1 cellular context compared by ENCODE assay signal in the genomic region with DNA sequence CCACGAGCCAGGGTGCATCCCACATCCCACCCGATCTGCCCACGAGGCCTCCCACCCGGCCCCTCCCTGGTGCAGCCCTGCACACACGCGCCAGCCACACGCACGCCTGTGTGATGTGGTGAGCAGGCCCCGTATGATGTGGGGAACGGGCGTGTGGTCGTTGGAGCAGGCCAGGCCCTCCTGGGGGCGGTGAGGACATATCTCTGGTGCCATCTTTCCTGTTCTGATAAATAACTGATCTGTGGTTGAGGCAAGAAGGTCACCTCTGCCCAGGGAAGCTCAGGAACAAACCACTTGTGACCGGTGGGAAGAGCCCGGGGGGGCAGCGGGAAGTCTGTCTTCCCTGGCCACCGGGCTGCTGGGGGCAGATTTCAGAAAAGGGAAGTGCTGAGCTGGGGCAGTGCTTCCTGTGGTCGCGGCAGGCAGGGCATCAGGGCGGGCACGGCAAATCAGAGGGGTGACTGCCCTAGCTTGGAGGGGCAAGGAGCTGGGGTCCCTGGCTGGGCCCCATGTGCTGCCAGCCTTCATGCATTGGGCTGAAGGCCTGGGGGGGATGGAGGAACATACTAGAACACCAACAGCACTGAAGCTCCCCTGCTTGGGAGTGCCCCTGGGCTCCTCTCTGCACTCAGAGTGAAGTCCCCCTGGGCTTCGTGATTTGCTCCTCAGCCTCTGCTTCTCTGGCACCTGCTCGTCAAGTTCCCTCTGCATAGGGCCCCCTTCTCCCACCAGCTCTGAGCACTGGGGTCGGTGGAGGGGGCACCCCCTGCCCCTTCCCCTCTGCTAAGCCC.
TF ChIP-seq lines count a peak whose summit lies in the region.

No MANE protein-coding gene starts in this region.

TF ChIP-seq in SK-N-SH treated with all-trans-retinoic acid at 6 μM for 48 hours, 23 proteins besides CTCF, POLR2A, EP300 and RAD21 (continued from another document):
- TF ChIP-seq, protein P1, sequence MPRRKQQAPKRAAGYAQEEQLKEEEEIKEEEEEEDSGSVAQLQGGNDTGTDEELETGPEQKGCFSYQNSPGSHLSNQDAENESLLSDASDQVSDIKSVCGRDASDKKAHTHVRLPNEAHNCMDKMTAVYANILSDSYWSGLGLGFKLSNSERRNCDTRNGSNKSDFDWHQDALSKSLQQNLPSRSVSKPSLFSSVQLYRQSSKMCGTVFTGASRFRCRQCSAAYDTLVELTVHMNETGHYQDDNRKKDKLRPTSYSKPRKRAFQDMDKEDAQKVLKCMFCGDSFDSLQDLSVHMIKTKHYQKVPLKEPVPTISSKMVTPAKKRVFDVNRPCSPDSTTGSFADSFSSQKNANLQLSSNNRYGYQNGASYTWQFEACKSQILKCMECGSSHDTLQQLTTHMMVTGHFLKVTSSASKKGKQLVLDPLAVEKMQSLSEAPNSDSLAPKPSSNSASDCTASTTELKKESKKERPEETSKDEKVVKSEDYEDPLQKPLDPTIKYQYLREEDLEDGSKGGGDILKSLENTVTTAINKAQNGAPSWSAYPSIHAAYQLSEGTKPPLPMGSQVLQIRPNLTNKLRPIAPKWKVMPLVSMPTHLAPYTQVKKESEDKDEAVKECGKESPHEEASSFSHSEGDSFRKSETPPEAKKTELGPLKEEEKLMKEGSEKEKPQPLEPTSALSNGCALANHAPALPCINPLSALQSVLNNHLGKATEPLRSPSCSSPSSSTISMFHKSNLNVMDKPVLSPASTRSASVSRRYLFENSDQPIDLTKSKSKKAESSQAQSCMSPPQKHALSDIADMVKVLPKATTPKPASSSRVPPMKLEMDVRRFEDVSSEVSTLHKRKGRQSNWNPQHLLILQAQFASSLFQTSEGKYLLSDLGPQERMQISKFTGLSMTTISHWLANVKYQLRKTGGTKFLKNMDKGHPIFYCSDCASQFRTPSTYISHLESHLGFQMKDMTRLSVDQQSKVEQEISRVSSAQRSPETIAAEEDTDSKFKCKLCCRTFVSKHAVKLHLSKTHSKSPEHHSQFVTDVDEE (CRISPR knock-in tag; IDR thresholded peaks at IDR 0.05): no peak
- no peak for TF ChIP-seq GLIS3 (CRISPR knock-in tag; IDR thresholded peaks at IDR 0.05)
- TF ChIP-seq ZC3H10 (CRISPR knock-in tag; IDR thresholded peaks at IDR 0.05): no peak
- TF ChIP-seq CSDC2 (CRISPR knock-in tag; IDR thresholded peaks at IDR 0.05): no peak
